23 cellular contexts compared by ENCODE assay signal in the genomic region with DNA sequence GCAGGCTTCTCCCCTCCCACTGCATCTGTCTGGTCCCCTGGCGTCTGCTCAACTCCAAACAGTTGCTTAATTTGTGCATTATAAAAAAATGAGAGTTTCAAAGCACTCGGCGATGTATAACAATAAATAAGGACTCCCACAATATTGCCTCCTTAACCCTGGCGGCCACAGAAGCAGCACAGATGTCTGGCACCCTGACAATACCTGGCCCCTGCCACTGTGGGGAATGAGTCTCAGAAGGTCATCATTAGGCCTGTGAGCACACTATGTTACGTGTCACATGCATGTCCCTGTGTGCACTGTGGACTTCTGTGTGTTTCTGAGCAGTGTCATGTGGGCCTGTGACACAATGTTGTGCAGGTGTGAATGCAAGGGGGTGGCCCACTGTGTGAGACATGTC.
"Had no signal": no experiment of that assay in that cellular context is flagged by ENCODE, and none has a peak within 500 bp of the region (broad histone marks: within the 10 kb centered on the region; RNA-seq: fewer than 3 reads in every experiment).

No MANE protein-coding gene starts in this region.

- DNase-seq: activated CD4-positive, alpha-beta T cell treated with anti-CD3 and anti-CD28 coated beads, Interleukin-2, amount 10 ng/mL, durations not matched to agents 24 days and 14 days; activated CD4-positive, alpha-beta T cell treated with anti-CD3 and anti-CD28 coated beads, Interleukin-2, amount 50 U/mL, for 4 hours; activated CD8-positive, alpha-beta T cell treated with anti-CD3 and anti-CD28 coated beads for 36 hours; activated naive CD4-positive, alpha-beta T cell; activated naive CD4-positive, alpha-beta T cell treated with anti-CD3 and anti-CD28 coated beads, Interleukin-2, amount 50 U/mL, for 16 hours; activated naive CD8-positive, alpha-beta T cell treated with anti-CD3 and anti-CD28 coated beads, Interleukin-2, amount 10 ng/mL, durations not matched to agents 7 days and 5 days; body of pancreas; caudate nucleus; MM.1S; MV-4-11; NCI-H1092; NCI-H1436 treated with DMSO at 0.1 percent for 48 hours; NCI-H1694 treated with DMSO at 0.1 percent for 48 hours; NCI-H2029; NCI-H510A; NCI-H526; NCI-H748 treated with DMSO at 0.1 percent for 48 hours; NK-92 treated with Interleukin-12 subunit alpha and Interleukin-12 subunit beta, amount 100 ng/mL, for 24 hours; PC-3; SHP77; SJCRH30; T1000 had no signal

- H3K27ac Mint-ChIP-seq: activated CD4-positive, alpha-beta T cell treated with anti-CD3 and anti-CD28 coated beads, Interleukin-2, amount 10 ng/mL, durations not matched to agents 24 days and 14 days; activated CD8-positive, alpha-beta T cell treated with anti-CD3 and anti-CD28 coated beads for 36 hours; activated naive CD8-positive, alpha-beta T cell treated with anti-CD3 and anti-CD28 coated beads, Interleukin-2, amount 10 ng/mL, durations not matched to agents 7 days and 5 days; activated T-cell treated with anti-CD3 and anti-CD28 coated beads, Interleukin-2, amount 50 U/mL, for 24 hours had no signal

- H3K36me3 Mint-ChIP-seq: activated naive CD8-positive, alpha-beta T cell treated with anti-CD3 and anti-CD28 coated beads, Interleukin-2, amount 10 ng/mL, durations not matched to agents 7 days and 5 days had no signal

- H3K4me3 Mint-ChIP-seq: activated CD4-positive, alpha-beta T cell treated with anti-CD3 and anti-CD28 coated beads, Interleukin-2, amount 10 ng/mL, durations not matched to agents 24 days and 14 days; activated CD8-positive, alpha-beta T cell treated with anti-CD3 and anti-CD28 coated beads for 36 hours; activated naive CD8-positive, alpha-beta T cell treated with anti-CD3 and anti-CD28 coated beads, Interleukin-2, amount 10 ng/mL, durations not matched to agents 7 days and 5 days; activated T-cell treated with anti-CD3 and anti-CD28 coated beads, Interleukin-2, amount 50 U/mL, for 24 hours had no signal

- H3K4me1 Mint-ChIP-seq: activated CD4-positive, alpha-beta T cell treated with anti-CD3 and anti-CD28 coated beads, Interleukin-2, amount 10 ng/mL, durations not matched to agents 24 days and 14 days; activated naive CD8-positive, alpha-beta T cell treated with anti-CD3 and anti-CD28 coated beads, Interleukin-2, amount 10 ng/mL, durations not matched to agents 7 days and 5 days had no signal
